33 cellular contexts compared by ENCODE assay signal in the genomic region with DNA sequence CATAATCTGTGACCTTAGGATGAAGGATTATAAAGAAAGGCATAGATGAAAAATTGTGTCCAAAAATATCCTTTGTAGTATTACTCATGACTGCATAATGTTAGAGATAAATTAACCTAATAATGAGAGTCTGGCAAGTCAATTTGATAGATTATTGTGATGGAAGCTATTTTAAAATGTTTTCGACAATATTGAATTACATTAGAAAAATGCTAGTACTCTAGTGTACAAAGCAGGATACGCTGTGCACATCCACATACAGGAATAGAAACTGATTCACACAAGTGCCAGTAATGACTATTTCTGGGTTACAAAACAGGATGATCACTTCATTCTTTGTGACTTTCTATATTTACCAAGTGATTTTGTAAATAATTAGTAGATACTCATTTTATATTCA. TPM values are rescaled to one million over a fixed set of nuclear protein-coding genes. Genes with fewer than 3 reads are reported as not detected.
"Had no signal": no experiment of that assay in that cellular context is flagged by ENCODE, and none has a peak within 500 bp of the region (broad histone marks: within the 10 kb centered on the region; RNA-seq: fewer than 3 reads in every experiment).

No MANE protein-coding gene starts in this region.

- H3K4me3 ChIP-seq: adrenal gland, body of pancreas, esophagus muscularis mucosa, left lung, lung, sigmoid colon, smooth muscle cell, stomach, thyroid gland, upper lobe of left lung, vagina had no signal

- H3K4me3 Mint-ChIP-seq: activated CD4-positive, alpha-beta memory T cell treated with anti-CD3 and anti-CD28 coated beads, Interleukin-2, amount 10 ng/mL, durations not matched to agents 7 days and 5 days; activated CD4-positive, alpha-beta T cell treated with anti-CD3 and anti-CD28 coated beads, Interleukin-2, amount 10 ng/mL, durations not matched to agents 7 days and 5 days; activated naive CD8-positive, alpha-beta T cell treated with anti-CD3 and anti-CD28 coated beads for 36 hours; activated T-cell treated with anti-CD3 and anti-CD28 coated beads, Interleukin-2, amount 50 U/mL, for 4 hours; naive B cell; nephron progenitor cell; stimulated activated naive B cell treated with anti-CD40 and anti-IgM and Interleukin-4, amounts not matched to agents 10 μg/mL and 1 μg/mL and 100 μg/mL, for 72 hours had no signal

- H3K9me3 Mint-ChIP-seq: activated CD4-positive, alpha-beta memory T cell treated with anti-CD3 and anti-CD28 coated beads, Interleukin-2, amount 10 ng/mL, durations not matched to agents 7 days and 5 days; activated CD4-positive, alpha-beta T cell treated with anti-CD3 and anti-CD28 coated beads, Interleukin-2, amount 10 ng/mL, durations not matched to agents 7 days and 5 days; activated naive CD8-positive, alpha-beta T cell treated with anti-CD3 and anti-CD28 coated beads for 36 hours; activated T-cell treated with anti-CD3 and anti-CD28 coated beads, Interleukin-2, amount 50 U/mL, for 4 hours; naive B cell; nephron progenitor cell; stimulated activated naive B cell treated with anti-CD40 and anti-IgM and Interleukin-4, amounts not matched to agents 10 μg/mL and 1 μg/mL and 100 μg/mL, for 72 hours had no signal

- H3K36me3 Mint-ChIP-seq: activated naive CD8-positive, alpha-beta T cell treated with anti-CD3 and anti-CD28 coated beads for 36 hours; naive B cell; stimulated activated naive B cell treated with anti-CD40 and anti-IgM and Interleukin-4, amounts not matched to agents 10 μg/mL and 1 μg/mL and 100 μg/mL, for 72 hours had no signal

- H3K36me3 ChIP-seq: adrenal gland, esophagus muscularis mucosa, left lung, neutrophil, sigmoid colon, stomach, thyroid gland, upper lobe of left lung, vagina, WERI-Rb-1 had no signal

- H3K4me2 ChIP-seq: smooth muscle cell had no signal

- H3K27ac ChIP-seq: adrenal gland, esophagus muscularis mucosa, left lung, neutrophil, sigmoid colon, stomach, thyroid gland, upper lobe of left lung, vagina, WERI-Rb-1 had no signal

- H3K4me1 ChIP-seq: esophagus muscularis mucosa, left lung, sigmoid colon, thyroid gland, upper lobe of left lung, vagina had no signal

- H3K4me1 Mint-ChIP-seq: activated CD4-positive, alpha-beta T cell treated with anti-CD3 and anti-CD28 coated beads, Interleukin-2, amount 10 ng/mL, durations not matched to agents 7 days and 5 days; activated naive CD8-positive, alpha-beta T cell treated with anti-CD3 and anti-CD28 coated beads for 36 hours; naive B cell; nephron progenitor cell; stimulated activated naive B cell treated with anti-CD40 and anti-IgM and Interleukin-4, amounts not matched to agents 10 μg/mL and 1 μg/mL and 100 μg/mL, for 72 hours had no signal

- H3K9me3 ChIP-seq: adrenal gland, body of pancreas, esophagus muscularis mucosa, left lung, neutrophil, sigmoid colon, stomach, thyroid gland, upper lobe of left lung, vagina had no signal

- ATAC-seq: activated CD4-positive, CD25-positive, alpha-beta regulatory T cell treated with anti-CD3 and anti-CD28 coated beads, Interleukin-2, amount 50 U/mL, for 24 hours; activated T-cell treated with anti-CD3 and anti-CD28 coated beads, Interleukin-2, amount 50 U/mL, for 4 hours; stimulated activated naive B cell treated with anti-CD40 and anti-IgM and Interleukin-4, amounts not matched to agents 10 μg/mL and 1 μg/mL and 100 μg/mL, for 72 hours had no signal

- H3K27me3 ChIP-seq: adrenal gland, body of pancreas, left lung, neutrophil, sigmoid colon, stomach, thyroid gland, upper lobe of left lung, vagina had no signal

- DNase-seq: activated CD4-positive, alpha-beta memory T cell treated with anti-CD3 and anti-CD28 coated beads, Interleukin-2, amount 10 ng/mL, durations not matched to agents 7 days and 5 days; activated CD4-positive, alpha-beta T cell treated with anti-CD3 and anti-CD28 coated beads, Interleukin-2, amount 10 ng/mL, durations not matched to agents 7 days and 5 days; activated CD8-positive, alpha-beta memory T cell treated with anti-CD3 and anti-CD28 coated beads, Interleukin-2, amount 50 U/mL, for 48 hours; activated naive CD4-positive, alpha-beta T cell; activated naive CD8-positive, alpha-beta T cell treated with anti-CD3 and anti-CD28 coated beads for 36 hours; activated T-cell treated with anti-CD3 and anti-CD28 coated beads, Interleukin-2, amount 50 U/mL, for 4 hours; adrenal gland; aorta; dermis blood vessel endothelial cell; effector CD4-positive, alpha-beta T cell; left lung; naive B cell; nephron progenitor cell; sigmoid colon; stimulated activated CD4-positive, alpha-beta T cell treated with anti-CD3 and anti-CD28 coated beads, Interleukin-1b, Interleukin-23, amount 100 ng/mL, for 48 hours; stimulated activated CD4-positive, alpha-beta T cell treated with anti-CD3 and anti-CD28 coated beads, Interleukin-4, amount 100 ng/mL, for 4 hours; stimulated activated CD8-positive, alpha-beta memory T cell treated with anti-CD3 and anti-CD28 coated beads, Interleukin-4, amount 100 ng/mL, for 48 hours; stimulated activated naive B cell treated with anti-CD40 and anti-IgM and Interleukin-4, amounts not matched to agents 10 μg/mL and 1 μg/mL and 100 μg/mL, for 72 hours; stomach; thyroid gland; upper lobe of left lung; WERI-Rb-1 had no signal

- H3K27me3 Mint-ChIP-seq: activated CD4-positive, alpha-beta memory T cell treated with anti-CD3 and anti-CD28 coated beads, Interleukin-2, amount 10 ng/mL, durations not matched to agents 7 days and 5 days; activated CD4-positive, alpha-beta T cell treated with anti-CD3 and anti-CD28 coated beads, Interleukin-2, amount 10 ng/mL, durations not matched to agents 7 days and 5 days; naive B cell; stimulated activated naive B cell treated with anti-CD40 and anti-IgM and Interleukin-4, amounts not matched to agents 10 μg/mL and 1 μg/mL and 100 μg/mL, for 72 hours had no signal

- H3K27ac Mint-ChIP-seq: activated CD4-positive, alpha-beta memory T cell treated with anti-CD3 and anti-CD28 coated beads, Interleukin-2, amount 10 ng/mL, durations not matched to agents 7 days and 5 days; activated CD4-positive, alpha-beta T cell treated with anti-CD3 and anti-CD28 coated beads, Interleukin-2, amount 10 ng/mL, durations not matched to agents 7 days and 5 days; activated naive CD8-positive, alpha-beta T cell treated with anti-CD3 and anti-CD28 coated beads for 36 hours; nephron progenitor cell; stimulated activated naive B cell treated with anti-CD40 and anti-IgM and Interleukin-4, amounts not matched to agents 10 μg/mL and 1 μg/mL and 100 μg/mL, for 72 hours had no signal

RNA-seq across cellular contexts. Expression of a gene that starts 3.3 kb away (rescaled TPM):
- total RNA-seq: activated CD4-positive, alpha-beta memory T cell treated with anti-CD3 and anti-CD28 coated beads, Interleukin-2, amount 10 ng/mL, durations not matched to agents 7 days and 5 days; activated CD4-positive, alpha-beta T cell treated with anti-CD3 and anti-CD28 coated beads, Interleukin-2, amount 10 ng/mL, durations not matched to agents 7 days and 5 days; activated naive CD8-positive, alpha-beta T cell treated with anti-CD3 and anti-CD28 coated beads for 36 hours; adrenal gland; aorta; body of pancreas; dermis blood vessel endothelial cell; esophagus muscularis mucosa; frontal cortex; left lung; lung; osteocyte; posterior vena cava; sigmoid colon; smooth muscle cell; stomach; T-helper 1 cell treated with Interleukin-12 subunit alpha and Interleukin-12 subunit beta and Interleukin-4 antibody, amounts not matched to agents 30 ng/mL and 1 ng/mL, for 36 hours; thyroid gland; upper lobe of left lung; vagina had no signal
- polyA plus RNA-seq: adrenal gland, aorta, lung, sigmoid colon, smooth muscle cell, stomach had no signal

RNA-seq across cellular contexts. Expression of a gene that starts 53.1 kb away (rescaled TPM):
- total RNA-seq: activated naive CD8-positive, alpha-beta T cell treated with anti-CD3 and anti-CD28 coated beads for 36 hours; aorta; body of pancreas; esophagus muscularis mucosa; frontal cortex; lung; osteocyte; posterior vena cava; sigmoid colon; smooth muscle cell; stomach; thyroid gland; vagina had no signal
- polyA plus RNA-seq: aorta, lung, sigmoid colon, smooth muscle cell, stomach had no signal
